In the genomic region with DNA sequence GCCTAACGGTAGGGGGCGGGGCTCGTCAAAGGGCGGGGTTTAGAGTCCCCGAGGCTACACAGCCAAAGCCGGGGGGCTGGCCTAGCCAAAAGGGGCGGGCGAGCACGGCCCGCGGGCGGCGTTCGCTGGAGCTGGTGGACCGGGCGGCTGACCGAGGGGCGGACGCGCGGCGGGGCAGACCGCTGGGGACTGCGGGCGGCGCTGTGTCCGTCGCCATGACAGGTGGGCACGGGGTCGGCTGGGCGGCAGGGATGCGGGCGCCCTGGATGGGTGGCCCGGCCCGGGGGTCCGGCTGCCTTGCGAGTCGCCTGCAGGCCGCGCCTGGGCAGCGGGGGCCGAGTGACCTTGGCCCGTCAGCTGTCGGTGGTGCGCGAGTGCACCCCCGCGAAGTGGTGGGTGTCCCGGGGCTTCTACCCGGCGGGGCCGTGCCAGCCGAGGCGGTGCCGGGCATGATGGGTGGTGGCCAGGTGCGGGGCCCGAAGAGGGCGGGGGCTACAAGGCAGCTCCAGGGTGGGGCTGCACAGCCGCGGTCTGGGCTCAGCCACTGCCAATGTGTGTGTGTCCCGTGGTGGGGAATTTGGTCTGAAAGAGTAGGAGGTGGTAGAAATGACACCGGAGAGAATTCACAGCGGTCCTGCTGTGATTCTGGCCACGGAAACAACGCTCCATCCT, we compare ENCODE assay signal across 8 cellular contexts. TPM values are rescaled to one million over a fixed set of nuclear protein-coding genes. Genes with fewer than 3 reads are reported as not detected.
DNase-seq lines count a peak whose midpoint lies in the region; ATAC-seq, FAIRE-seq and TF ChIP-seq lines count a peak whose summit lies in the region.

Gene CARD19, plus strand, starts transcription at position 87 of the 672 bp plus-strand sequence. Its CDS starts 129 bp downstream, at position 216.

- H3K36me3 ChIP-seq in BJ (ENCODE audit: control insufficient read depth, insufficient read depth, low read length) (no peaks in the 10 kb centered on the region), colonic mucosa (no peaks in the 10 kb centered on the region), HepG2 (replicated peaks in 1 of 2; ENCODE audit: control insufficient read depth in 1 of 2, insufficient read depth in 2 of 2, low read length in 2 of 2) (no peaks in the 10 kb centered on the region)

- peak; percentile 15 for ATAC-seq in GM19324 (IDR thresholded peaks at IDR 0.05; ENCODE audit: low FRiP score, unreplicated experiment)
- ATAC-seq in HG03442 (IDR thresholded peaks at IDR 0.05; ENCODE audit: unreplicated experiment): peak; percentile 16
- ATAC-seq in HepG2: peak; percentile 67

- peaks cover 10% of the 10 kb centered on the region for H3K9me3 Mint-ChIP-seq in T-helper 2 cell treated with Interferon-gamma antibody and Interleukin-4, amounts not matched to agents 5 μg/mL and 100 μg/mL, for 36 hours

- CTCF ChIA-PET in BJ (lab: Yijun Ruan, JAX): interaction anchor here (5.7 kb wide), 1 partner anchor 13 kb away, joined by 28 read pairs; no protein-coding TSS in a partner anchor
- CTCF ChIA-PET in HepG2 (lab: Yijun Ruan, JAX; ENCODE audit: low intra/inter-chr PET ratio, low total read pairs): no interaction called here

- H3K79me2 ChIP-seq in HepG2 (ENCODE audit: insufficient read depth, low read length): peaks cover 20% of the 10 kb centered on the region

- 3% methylated on average over 7 of the region's 65 CpGs for WGBS in HepG2 (ENCODE audit: low lambda C conversion rate)

- peaks cover 15% of the 10 kb centered on the region for H3K36me3 Mint-ChIP-seq in T-helper 2 cell treated with Interferon-gamma antibody and Interleukin-4, amounts not matched to agents 5 μg/mL and 100 μg/mL, for 36 hours (ENCODE audit: low read depth)

- no peaks in the 10 kb centered on the region for H3K27me3 Mint-ChIP-seq in T-helper 2 cell treated with Interferon-gamma antibody and Interleukin-4, amounts not matched to agents 5 μg/mL and 100 μg/mL, for 36 hours (ENCODE audit: low read depth)

- H3K4me3 ChIP-seq in BJ (ENCODE audit: low read depth, low read length): peak within 1 kb of the TSS; percentile 73
- peak within 1 kb of the TSS; percentile 98 for H3K4me3 ChIP-seq in colonic mucosa
- peak within 1 kb of the TSS; percentile 82 to 91 (median 90) for H3K4me3 ChIP-seq in HepG2 (replicated peaks in 1 of 3; ENCODE audit: insufficient read depth in 1 of 3, low read depth in 2 of 3, low read length in 3 of 3)

- TF ChIP-seq RAD21 in HepG2 (CRISPR knock-in tag; IDR thresholded peaks at IDR 0.05): peak; percentile 63

- H4K20me1 ChIP-seq in HepG2 (ENCODE audit: insufficient read depth, low read length): no peaks in the 10 kb centered on the region; the same call in 1 of the 2 replicates

- no peak for FAIRE-seq in HepG2 (lab: Jason Lieb, UNC)

- intact Hi-C loops in colonic mucosa (cut with DNase I) (no loop called here), HepG2 (cut with micrococcal nuclease; ENCODE audit: unreplicated experiment) (no loop called here)

- BruUV-seq in HepG2 (replicated peaks; lab: Mats Ljungman, UMichigan): no TSS peak

- H3K27ac Mint-ChIP-seq in T-helper 2 cell treated with Interferon-gamma antibody and Interleukin-4, amounts not matched to agents 5 μg/mL and 100 μg/mL, for 36 hours: peak within 1 kb of the TSS; percentile 98

- H3K9me3 ChIP-seq in colonic mucosa (no peaks in the 10 kb centered on the region), HepG2 (ENCODE audit: low read length) (no peaks in the 10 kb centered on the region)

- H3K4me2 ChIP-seq in HepG2 (ENCODE audit: low read depth, low read length): peak within 1 kb of the TSS; percentile 90

- DNase-seq in BJ (ENCODE audit: low read depth): no peak
- peak; percentile 57 for DNase-seq in T-helper 2 cell treated with Interferon-gamma antibody and Interleukin-4, amounts not matched to agents 5 μg/mL and 100 μg/mL, for 36 hours (ENCODE audit: low spot score)
- peak; percentile 80 for DNase-seq in colonic mucosa
- DNase-seq in HepG2 (ENCODE audit: low spot score): no peak
- peak; percentile 67 for DNase-seq in stimulated activated CD8-positive, alpha-beta memory T cell treated with anti-CD3 and anti-CD28 coated beads, Interleukin-4, amount 100 ng/mL, for 48 hours
- no peak for DNase-seq in epidermal melanocyte (ENCODE audit: insufficient read length, low spot score)

- in situ Hi-C loops in HepG2 (cut with HindIII; ENCODE audit: extremely low pct_ligation_motif_present, low pct_unique_long_range_greater_than_20kb): no loop called here

- H3K27ac ChIP-seq in colonic mucosa (peak within 1 kb of the TSS; percentile 95), HepG2 (ENCODE audit: extremely low read length, insufficient read depth, low read length) (peak within 1 kb of the TSS; percentile 73)

- peaks cover 63% of the 10 kb centered on the region for H3K4me1 Mint-ChIP-seq in T-helper 2 cell treated with Interferon-gamma antibody and Interleukin-4, amounts not matched to agents 5 μg/mL and 100 μg/mL, for 36 hours (ENCODE audit: low read depth)

- no peak for TF ChIP-seq EP300 in HepG2 (IDR thresholded peaks at IDR 0.05; ENCODE audit: low read depth in 2 of 2, low read length in 2 of 2)
- TF ChIP-seq EP300 in HepG2 (CRISPR knock-in tag; IDR thresholded peaks at IDR 0.05; ENCODE audit: borderline replicate concordance): no peak

- peak in 1 of 2 experiments; percentile 54; a peak in 2 of 4 replicates for TF ChIP-seq POLR2A in HepG2 (IDR thresholded peaks at IDR 0.05; ENCODE audit: insufficient read depth in 1 of 2, low read depth in 2 of 2, low read length in 2 of 2)

- H3K4me1 ChIP-seq in colonic mucosa (peaks cover 12% of the 10 kb centered on the region), HepG2 (ENCODE audit: insufficient read depth, low read length) (peaks cover 65% of the 10 kb centered on the region)

- H3K4me3 Mint-ChIP-seq in T-helper 2 cell treated with Interferon-gamma antibody and Interleukin-4, amounts not matched to agents 5 μg/mL and 100 μg/mL, for 36 hours: peak within 1 kb of the TSS; percentile 88

- H2AFZ ChIP-seq in HepG2 (ENCODE audit: low read length): no peak within 1 kb of the TSS

- POLR2A ChIA-PET in BJ (lab: Charles Lee): no interaction called here
- POLR2A ChIA-PET in HepG2 (lab: Yijun Ruan, JAX): interaction anchor here (0.8 to 3.4 kb wide), 6 partner anchors 13 to 38 kb away, joined by 3 to 21 read pairs (median 8); partner anchors contain the start of gene NINJ1

- no peak for TF ChIP-seq CTCF in BJ (IDR thresholded peaks at IDR 0.05; ENCODE audit: insufficient read depth, low read depth, low read length)
- TF ChIP-seq CTCF in colonic mucosa (IDR thresholded peaks at IDR 0.05): no peak
- no peak; the same call in 1 of the 2 replicates for TF ChIP-seq CTCF in HepG2 (CRISPR knock-in tag; IDR thresholded peaks at IDR 0.05)

- H3K9ac ChIP-seq in colonic mucosa (ENCODE audit: low read depth in 2 of 2, low read length in 2 of 2): peak within 1 kb of the TSS; percentile 93 to 96
- H3K9ac ChIP-seq in HepG2 (ENCODE audit: insufficient read depth, low read depth, low read length): peak within 1 kb of the TSS; percentile 80

- H3K27me3 ChIP-seq in BJ (ENCODE audit: control insufficient read depth, insufficient read depth, low read length): no peaks in the 10 kb centered on the region
- H3K27me3 ChIP-seq in colonic mucosa: no peaks in the 10 kb centered on the region
- no peaks in the 10 kb centered on the region; a peak in 1 of 5 replicates for H3K27me3 ChIP-seq in HepG2 (ENCODE audit: control insufficient read depth in 1 of 2, insufficient read depth in 2 of 2, low read length in 2 of 2)

TF ChIP-seq in HepG2, 621 proteins besides CTCF, POLR2A, EP300 and RAD21 (continues in another document):
- TF ChIP-seq ZEB1 (IDR thresholded peaks at IDR 0.05; ENCODE audit: insufficient replicate concordance, low read depth): no peak
- TF ChIP-seq RELA (CRISPR knock-in tag; IDR thresholded peaks at IDR 0.05): no peak
- TF ChIP-seq HDAC1 (CRISPR knock-in tag; IDR thresholded peaks at IDR 0.05): no peak

RNA-seq across cellular contexts. Expression of gene CARD19, which starts in this region (rescaled TPM):
- polyA plus RNA-seq in BJ (2011; rRNA removed) (56.0 and 69.3 TPM in 2 replicates), HepG2 (2011; rRNA removed) (47.2 and 62.0 TPM in 2 replicates)
- polyA minus RNA-seq in BJ (2011; rRNA and poly(A)+ RNA removed): 16.4 and 28.3 TPM in 2 replicates
- total RNA-seq in colonic mucosa (10 to 100 TPM; 48.6 to 56.3 TPM), HepG2 (2016; rRNA removed; fragmentation: Illumina TruSeq; extraction: Trizol) (15.2 and 18.4 TPM in 2 replicates)
- 15.8 and 20.2 TPM in 2 replicates for total RNA-seq in HepG2 (2016; cell fraction: cytosol; rRNA removed; fragmentation: Illumina TruSeq; extraction: Trizol; ENCODE audit: low read depth)
- total RNA-seq in HepG2 (2016; cell fraction: insoluble cytoplasmic fraction; rRNA removed; fragmentation: Illumina TruSeq; extraction: Trizol): 18.6 and 20.5 TPM in 2 replicates
- total RNA-seq in HepG2 (2016; cell fraction: membrane; rRNA removed; fragmentation: Illumina TruSeq; extraction: Trizol): 17.3 and 29.5 TPM in 2 replicates
- total RNA-seq in HepG2 (2016; cell fraction: nucleus; rRNA removed; fragmentation: Illumina TruSeq; extraction: Trizol): 8.3 and 12.2 TPM in 2 replicates
- 33.8 and 73.1 TPM in 2 replicates for polyA plus RNA-seq in HepG2 (2011; cell fraction: cytosol; rRNA removed)
- 101 and 106 TPM in 2 replicates for polyA plus RNA-seq in HepG2 (2011; cell fraction: nucleus; rRNA removed)
- 14.6 TPM in 2 replicates for polyA plus RNA-seq in HepG2 (2012)
- polyA plus RNA-seq in HepG2 (2016; cell fraction: cytosol; fragmentation: Illumina TruSeq; extraction: Trizol; ENCODE audit: low read depth): 16.0 and 27.0 TPM in 2 replicates
- polyA plus RNA-seq in HepG2 (2016; cell fraction: insoluble cytoplasmic fraction; fragmentation: Illumina TruSeq; extraction: Trizol; ENCODE audit: low read depth): 14.7 and 18.5 TPM in 2 replicates
- 13.4 and 18.5 TPM in 2 replicates for polyA plus RNA-seq in HepG2 (2016; cell fraction: membrane; fragmentation: Illumina TruSeq; extraction: Trizol; ENCODE audit: low read depth)
- 25.1 and 25.9 TPM in 2 replicates for polyA plus RNA-seq in HepG2 (2016; cell fraction: nucleus; fragmentation: Illumina TruSeq; extraction: Trizol; ENCODE audit: insufficient read depth, low read depth)
- polyA minus RNA-seq in HepG2 (2011; rRNA and poly(A)+ RNA removed; ENCODE audit: low replicate concordance): 11.5 and 28.1 TPM in 2 replicates
- polyA minus RNA-seq in HepG2 (2011; cell fraction: cytosol; rRNA and poly(A)+ RNA removed): 14.0 and 17.6 TPM in 2 replicates
- 11.3 and 12.8 TPM in 2 replicates for polyA minus RNA-seq in HepG2 (2011; cell fraction: nucleus; rRNA and poly(A)+ RNA removed)

Comparison
In these comparisons a context has a peak if more than half of its experiments do, and no peak if none do; other contexts are left out.
1. DNase-seq: peak in T-helper 2 cell treated with Interferon-gamma antibody and Interleukin-4, amounts not matched to agents 5 μg/mL and 100 μg/mL, for 36 hours (single experiment), colonic mucosa (single experiment) and stimulated activated CD8-positive, alpha-beta memory T cell treated with anti-CD3 and anti-CD28 coated beads, Interleukin-4, amount 100 ng/mL, for 48 hours (single experiment); none in BJ (single experiment), HepG2 (single experiment) and epidermal melanocyte (single experiment).
2. ATAC-seq: peak in every context shown above with its lines; median percentile 67 in HepG2; 16 in HG03442; 15 in GM19324.
3. Peak in every context shown above with its lines, with median percentiles within 50 percentile points of each other: H3K4me3 ChIP-seq.